ENCODE assay signal across 8 cellular contexts in the genomic region with DNA sequence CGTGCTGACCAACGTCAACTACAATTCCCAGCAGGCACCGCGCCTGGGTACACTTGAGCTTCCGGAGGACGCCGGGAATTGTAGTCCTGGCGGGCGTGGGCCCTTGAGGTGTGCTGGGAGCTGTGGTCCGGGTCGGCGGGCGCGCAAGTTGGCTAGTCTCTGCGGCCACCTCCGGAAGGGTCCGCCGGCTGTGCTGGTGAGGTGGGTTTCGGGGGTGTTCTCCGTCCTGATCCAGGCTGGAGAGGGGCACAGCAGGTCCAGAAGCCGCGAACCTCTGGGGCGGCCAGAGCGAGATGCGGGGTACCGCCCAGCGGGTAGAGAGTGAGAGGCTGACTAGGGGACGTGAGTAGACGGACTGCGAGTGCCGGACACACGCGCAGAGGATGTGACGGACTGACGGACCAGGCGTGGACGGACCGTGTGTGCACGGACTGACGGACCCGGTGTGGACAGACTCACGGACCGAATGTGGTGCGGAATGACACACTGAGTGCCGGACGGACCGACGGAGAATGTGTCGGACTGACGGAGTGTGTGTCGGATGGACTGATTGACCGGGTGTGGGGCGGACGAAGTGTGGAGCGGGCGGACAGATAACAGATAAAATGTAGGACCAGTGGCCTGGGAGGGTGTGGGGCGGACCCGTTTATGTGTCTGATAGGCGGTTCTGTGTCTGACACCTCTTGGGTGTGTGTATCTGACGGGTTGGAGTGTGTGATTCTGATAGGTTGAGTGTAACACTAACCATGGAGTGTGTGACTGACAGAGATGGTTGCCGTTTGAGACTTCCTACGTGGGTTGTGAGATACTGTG. TPM values are rescaled to one million over a fixed set of nuclear protein-coding genes. Genes with fewer than 3 reads are reported as not detected.
DNase-seq lines count a peak whose midpoint lies in the region; ATAC-seq and TF ChIP-seq lines count a peak whose summit lies in the region.

TSS of gene ZSCAN22 (plus strand) at position 81 of the 813 bp plus-strand sequence. CDS start 7,809 bp downstream, outside the sequence.

- POLR2A ChIA-PET in OCI-LY7 (lab: Charles Lee), result interaction anchor here (0.9 to 1.1 kb wide), 4 partner anchors 18 to 193 kb away, joined by 3 to 4 read pairs (median 4); partner anchors contain the start of genes ERVK3-1 and ZBTB45

- H3K36me3 ChIP-seq in OCI-LY7 (ENCODE audit: insufficient read depth, low read length), result no peaks in the 10 kb centered on the region
- no peaks in the 10 kb centered on the region for H3K36me3 ChIP-seq in mucosa of stomach (ENCODE audit: control insufficient read depth, insufficient read depth, low read length)

- no peaks in the 10 kb centered on the region for H3K9me2 ChIP-seq in OCI-LY7 (ENCODE audit: insufficient read depth, low read length)

- no TSS peak for BruUV-seq in OCI-LY7 (replicated peaks; lab: Mats Ljungman, UMichigan)

- no peaks in the 10 kb centered on the region for H3K27me3 ChIP-seq in mucosa of stomach (ENCODE audit: control insufficient read depth, insufficient read depth, low read length)

- H3K4me2 ChIP-seq in OCI-LY7 (ENCODE audit: low read length), result peak within 1 kb of the TSS; percentile 84

- peak within 1 kb of the TSS; percentile 13 for H3K27ac ChIP-seq in OCI-LY7 (ENCODE audit: low read depth, low read length, poor library complexity, severe bottlenecking)

- peaks cover 4% of the 10 kb centered on the region; the same call in 1 of the 2 replicates for H3K79me2 ChIP-seq in OCI-LY7 (ENCODE audit: insufficient read depth, low read depth, low read length)

- DNase-seq in DMS153 treated with DMSO at 0.1 percent for 48 hours (lab: John Stamatoyannopoulos, UW; ENCODE audit: unreplicated experiment) (peak; percentile 90), HuH-7.5 (ENCODE audit: low spot score) (peak; percentile 95), OCI-LY7 (ENCODE audit: low spot score) (peak; percentile 95), activated T-cell treated with anti-CD3 and anti-CD28 coated beads for 4 hours (peak; percentile 85)
- peak; percentile 76 to 80 for DNase-seq in stimulated activated CD8-positive, alpha-beta memory T cell treated with anti-CD3 and anti-CD28 coated beads, Interleukin-4, amount 100 ng/mL, for 4 hours (ENCODE audit: low read depth in 2 of 2, low spot score in 1 of 2)

- H3K4me1 ChIP-seq in OCI-LY7 (ENCODE audit: insufficient read depth, low read length, poor library complexity, severe bottlenecking) (peaks cover 16% of the 10 kb centered on the region), mucosa of stomach (ENCODE audit: control insufficient read depth, insufficient read depth, low read length) (peaks cover 31% of the 10 kb centered on the region)

- H3K4me3 ChIP-seq in OCI-LY7 (ENCODE audit: low read depth, low read length, poor library complexity, severe bottlenecking), result peak within 1 kb of the TSS; percentile 82
- H3K4me3 ChIP-seq in mucosa of stomach (ENCODE audit: low read length), result peak within 1 kb of the TSS; percentile 91

- CTCF ChIA-PET in OCI-LY7 (lab: Charles Lee; ENCODE audit: unreplicated experiment), result no interaction called here

- peak within 1 kb of the TSS; percentile 77 for H3K9ac ChIP-seq in mucosa of stomach (ENCODE audit: low read length)

- intact Hi-C loops in OCI-LY7 (cut with micrococcal nuclease; ENCODE audit: unreplicated experiment), result loop anchor here (1.0 to 5.0 kb wide), 7 partner anchors 20 to 190 kb away; partner anchors contain the start of genes ERVK3-1, ZBTB45, ZNF324 and ZNF584

- H4K20me1 ChIP-seq in OCI-LY7 (ENCODE audit: insufficient read depth, low read length), result no peaks in the 10 kb centered on the region

- TF ChIP-seq CTCF in OCI-LY7 (conservative IDR thresholded peaks at IDR 0.05; ENCODE audit: low read length), result no peak

- ATAC-seq in GM21529 (IDR thresholded peaks at IDR 0.05; ENCODE audit: unreplicated experiment) (peak; percentile 90), esophagus mucosa (peak; percentile 95)

- H3K9me3 ChIP-seq in OCI-LY7 (ENCODE audit: low read length), result no peaks in the 10 kb centered on the region
- no peaks in the 10 kb centered on the region for H3K9me3 ChIP-seq in mucosa of stomach (ENCODE audit: control insufficient read depth, low read length)

- peak within 1 kb of the TSS; percentile 74 for H2AFZ ChIP-seq in OCI-LY7 (ENCODE audit: low read length)

RNA-seq across cellular contexts. Expression of gene ZSCAN22, which starts in this region (rescaled TPM):
- total RNA-seq in OCI-LY7 (2014; rRNA removed; shearing (Covaris generic)), result 2.6 and 3.3 TPM in 2 replicates
- 3.7 and 5.1 TPM in 2 replicates for total RNA-seq in OCI-LY7 (2022)
- 2.5 TPM for total RNA-seq in esophagus mucosa

Comparison
In these comparisons a context has a peak if more than half of its experiments do, and no peak if none do; other contexts are left out.
1. Peak in every context shown above with its lines: DNase-seq, ATAC-seq, H3K4me3 ChIP-seq and H3K27ac ChIP-seq.